ENCODE assay signal across 1 cellular context in genomic region chr11:108666373-108666772, GRCh38.
TF ChIP-seq lines count a peak whose summit lies in the region.

No MANE protein-coding gene starts in this region.

TF ChIP-seq in K562, 482 proteins besides CTCF, POLR2A, EP300 and RAD21 (continued from another document):
- TF ChIP-seq, protein P1, sequence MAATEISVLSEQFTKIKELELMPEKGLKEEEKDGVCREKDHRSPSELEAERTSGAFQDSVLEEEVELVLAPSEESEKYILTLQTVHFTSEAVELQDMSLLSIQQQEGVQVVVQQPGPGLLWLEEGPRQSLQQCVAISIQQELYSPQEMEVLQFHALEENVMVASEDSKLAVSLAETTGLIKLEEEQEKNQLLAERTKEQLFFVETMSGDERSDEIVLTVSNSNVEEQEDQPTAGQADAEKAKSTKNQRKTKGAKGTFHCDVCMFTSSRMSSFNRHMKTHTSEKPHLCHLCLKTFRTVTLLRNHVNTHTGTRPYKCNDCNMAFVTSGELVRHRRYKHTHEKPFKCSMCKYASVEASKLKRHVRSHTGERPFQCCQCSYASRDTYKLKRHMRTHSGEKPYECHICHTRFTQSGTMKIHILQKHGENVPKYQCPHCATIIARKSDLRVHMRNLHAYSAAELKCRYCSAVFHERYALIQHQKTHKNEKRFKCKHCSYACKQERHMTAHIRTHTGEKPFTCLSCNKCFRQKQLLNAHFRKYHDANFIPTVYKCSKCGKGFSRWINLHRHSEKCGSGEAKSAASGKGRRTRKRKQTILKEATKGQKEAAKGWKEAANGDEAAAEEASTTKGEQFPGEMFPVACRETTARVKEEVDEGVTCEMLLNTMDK (IDR thresholded peaks at IDR 0.05; ENCODE audit: borderline replicate concordance, insufficient read depth, low read depth, low read length, poor library complexity, severe bottlenecking): peak; percentile 26
- TF ChIP-seq SMARCC2 (IDR thresholded peaks at IDR 0.05; ENCODE audit: low read depth) (no peak), TEAD1 (CRISPR knock-in tag; IDR thresholded peaks at IDR 0.05) (0 out of 4 replicates have a peak, but pooled peaks of 1 of the 2 experiments have one; percentile 15), ZC3H4 (CRISPR knock-in tag; IDR thresholded peaks at IDR 0.05; ENCODE audit: borderline replicate concordance) (no peak), NFATC3 (IDR thresholded peaks at IDR 0.05) (no peak), MCM2 (IDR thresholded peaks at IDR 0.05; ENCODE audit: low read depth) (no peak), NR4A1 (CRISPR knock-in tag; IDR thresholded peaks at IDR 0.05) (no peak), NR4A1 (tag; IDR thresholded peaks at IDR 0.05) (no peak), PHF21A (IDR thresholded peaks at IDR 0.05; ENCODE audit: borderline replicate concordance, low read depth) (0 out of 2 replicates have a peak, but pooled peaks have one; percentile 73), ZNF766 (CRISPR knock-in tag; conservative IDR thresholded peaks at IDR 0.05) (no peak), TGIF2 (CRISPR knock-in tag; IDR thresholded peaks at IDR 0.05) (no peak), TEAD4 (IDR thresholded peaks at IDR 0.05; ENCODE audit: low read length) (no peak), TEAD4 (CRISPR knock-in tag; IDR thresholded peaks at IDR 0.05; ENCODE audit: borderline replicate concordance) (no peak), SETDB1 (IDR thresholded peaks at IDR 0.05; ENCODE audit: low read length) (no peak), ZNF408 (CRISPR knock-in tag; IDR thresholded peaks at IDR 0.05; ENCODE audit: low read depth) (no peak), MBD2 (IDR thresholded peaks at IDR 0.05; ENCODE audit: borderline replicate concordance, low read depth) (no peak), NR2F6 (CRISPR knock-in tag; IDR thresholded peaks at IDR 0.05) (no peak), MAX (CRISPR knock-in tag; IDR thresholded peaks at IDR 0.05) (no peak), TAF1 (IDR thresholded peaks at IDR 0.05; ENCODE audit: control insufficient read depth, extremely low read depth, insufficient read depth, low read length, severe bottlenecking) (no peak), ZC3H8 (IDR thresholded peaks at IDR 0.05) (no peak), MTA1 (IDR thresholded peaks at IDR 0.05; ENCODE audit: borderline replicate concordance) (no peak), ZNF311 (CRISPR knock-in tag; IDR thresholded peaks at IDR 0.05) (no peak), RAD51 (IDR thresholded peaks at IDR 0.05; ENCODE audit: borderline replicate concordance, low read depth) (no peak), ZNF41 (CRISPR knock-in tag; conservative IDR thresholded peaks at IDR 0.05) (no peak), ZNF785 (CRISPR knock-in tag; IDR thresholded peaks at IDR 0.05) (no peak), PPARD (CRISPR knock-in tag; IDR thresholded peaks at IDR 0.05) (no peak), ZNF644 (tag; IDR thresholded peaks at IDR 0.05; ENCODE audit: low read depth) (no peak), RCOR1 (IDR thresholded peaks at IDR 0.05; ENCODE audit: borderline replicate concordance in 1 of 2, low read depth in 2 of 2, low read length in 2 of 2) (peak in 1 of 2 experiments; percentile 29; a peak in 2 of 4 replicates), KAT8 (IDR thresholded peaks at IDR 0.05; ENCODE audit: low read depth) (no peak), HDAC6 (IDR thresholded peaks at IDR 0.05; ENCODE audit: low read depth, low read length) (no peak), CREM (IDR thresholded peaks at IDR 0.05; ENCODE audit: low read depth) (no peak), KDM1A (IDR thresholded peaks at IDR 0.05) (peak; percentile 53 to 68; a peak in 3 of 4 replicates), ZNF277 (CRISPR knock-in tag; IDR thresholded peaks at IDR 0.05; ENCODE audit: borderline replicate concordance) (no peak), ZNF695 (CRISPR knock-in tag; IDR thresholded peaks at IDR 0.05) (no peak), SP1 (CRISPR knock-in tag; IDR thresholded peaks at IDR 0.05) (0 out of 2 replicates have a peak, but pooled peaks have one; percentile 16), RBM25 (IDR thresholded peaks at IDR 0.05; ENCODE audit: low read depth, low read length, severe bottlenecking) (peak; percentile 48), BACH1 (tag; IDR thresholded peaks at IDR 0.05) (no peak), GABPB1 (CRISPR knock-in tag; IDR thresholded peaks at IDR 0.05) (0 out of 2 replicates have a peak, but pooled peaks have one; percentile 26), DDX20 (tag; IDR thresholded peaks at IDR 0.05; ENCODE audit: low read depth) (no peak), ZFP36 (IDR thresholded peaks at IDR 0.05; ENCODE audit: low read depth, low read length, partially characterized antibody) (no peak), ZNF444 (CRISPR knock-in tag; IDR thresholded peaks at IDR 0.05) (no peak), ZNF699 (CRISPR knock-in tag; IDR thresholded peaks at IDR 0.05; ENCODE audit: insufficient replicate concordance) (no peak), BHLHE40 (IDR thresholded peaks at IDR 0.05; ENCODE audit: low read length) (no peak), TAF7 (tag; IDR thresholded peaks at IDR 0.05) (no peak), RFX7 (CRISPR knock-in tag; IDR thresholded peaks at IDR 0.05) (no peak), SREBF2 (CRISPR knock-in tag; IDR thresholded peaks at IDR 0.05) (no peak), ARID4B (CRISPR knock-in tag; IDR thresholded peaks at IDR 0.05) (no peak), ZNF778 (CRISPR knock-in tag; IDR thresholded peaks at IDR 0.05) (no peak)
- TF ChIP-seq, protein P2, sequence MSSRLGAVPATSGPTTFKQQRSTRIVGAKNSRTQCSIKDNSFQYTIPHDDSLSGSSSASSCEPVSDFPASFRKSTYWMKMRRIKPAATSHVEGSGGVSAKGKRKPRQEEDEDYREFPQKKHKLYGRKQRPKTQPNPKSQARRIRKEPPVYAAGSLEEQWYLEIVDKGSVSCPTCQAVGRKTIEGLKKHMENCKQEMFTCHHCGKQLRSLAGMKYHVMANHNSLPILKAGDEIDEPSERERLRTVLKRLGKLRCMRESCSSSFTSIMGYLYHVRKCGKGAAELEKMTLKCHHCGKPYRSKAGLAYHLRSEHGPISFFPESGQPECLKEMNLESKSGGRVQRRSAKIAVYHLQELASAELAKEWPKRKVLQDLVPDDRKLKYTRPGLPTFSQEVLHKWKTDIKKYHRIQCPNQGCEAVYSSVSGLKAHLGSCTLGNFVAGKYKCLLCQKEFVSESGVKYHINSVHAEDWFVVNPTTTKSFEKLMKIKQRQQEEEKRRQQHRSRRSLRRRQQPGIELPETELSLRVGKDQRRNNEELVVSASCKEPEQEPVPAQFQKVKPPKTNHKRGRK (tag; IDR thresholded peaks at IDR 0.05): no peak
- TF ChIP-seq, protein P3, sequence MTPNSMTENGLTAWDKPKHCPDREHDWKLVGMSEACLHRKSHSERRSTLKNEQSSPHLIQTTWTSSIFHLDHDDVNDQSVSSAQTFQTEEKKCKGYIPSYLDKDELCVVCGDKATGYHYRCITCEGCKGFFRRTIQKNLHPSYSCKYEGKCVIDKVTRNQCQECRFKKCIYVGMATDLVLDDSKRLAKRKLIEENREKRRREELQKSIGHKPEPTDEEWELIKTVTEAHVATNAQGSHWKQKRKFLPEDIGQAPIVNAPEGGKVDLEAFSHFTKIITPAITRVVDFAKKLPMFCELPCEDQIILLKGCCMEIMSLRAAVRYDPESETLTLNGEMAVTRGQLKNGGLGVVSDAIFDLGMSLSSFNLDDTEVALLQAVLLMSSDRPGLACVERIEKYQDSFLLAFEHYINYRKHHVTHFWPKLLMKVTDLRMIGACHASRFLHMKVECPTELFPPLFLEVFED (CRISPR knock-in tag; conservative IDR thresholded peaks at IDR 0.05): no peak
- TF ChIP-seq, protein P4, sequence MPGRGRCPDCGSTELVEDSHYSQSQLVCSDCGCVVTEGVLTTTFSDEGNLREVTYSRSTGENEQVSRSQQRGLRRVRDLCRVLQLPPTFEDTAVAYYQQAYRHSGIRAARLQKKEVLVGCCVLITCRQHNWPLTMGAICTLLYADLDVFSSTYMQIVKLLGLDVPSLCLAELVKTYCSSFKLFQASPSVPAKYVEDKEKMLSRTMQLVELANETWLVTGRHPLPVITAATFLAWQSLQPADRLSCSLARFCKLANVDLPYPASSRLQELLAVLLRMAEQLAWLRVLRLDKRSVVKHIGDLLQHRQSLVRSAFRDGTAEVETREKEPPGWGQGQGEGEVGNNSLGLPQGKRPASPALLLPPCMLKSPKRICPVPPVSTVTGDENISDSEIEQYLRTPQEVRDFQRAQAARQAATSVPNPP (IDR thresholded peaks at IDR 0.05; ENCODE audit: borderline replicate concordance, insufficient read depth, insufficient read length): no peak
- TF ChIP-seq, protein P5, sequence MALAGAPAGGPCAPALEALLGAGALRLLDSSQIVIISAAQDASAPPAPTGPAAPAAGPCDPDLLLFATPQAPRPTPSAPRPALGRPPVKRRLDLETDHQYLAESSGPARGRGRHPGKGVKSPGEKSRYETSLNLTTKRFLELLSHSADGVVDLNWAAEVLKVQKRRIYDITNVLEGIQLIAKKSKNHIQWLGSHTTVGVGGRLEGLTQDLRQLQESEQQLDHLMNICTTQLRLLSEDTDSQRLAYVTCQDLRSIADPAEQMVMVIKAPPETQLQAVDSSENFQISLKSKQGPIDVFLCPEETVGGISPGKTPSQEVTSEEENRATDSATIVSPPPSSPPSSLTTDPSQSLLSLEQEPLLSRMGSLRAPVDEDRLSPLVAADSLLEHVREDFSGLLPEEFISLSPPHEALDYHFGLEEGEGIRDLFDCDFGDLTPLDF (CRISPR knock-in tag; IDR thresholded peaks at IDR 0.05): no peak
- TF ChIP-seq, protein P6, sequence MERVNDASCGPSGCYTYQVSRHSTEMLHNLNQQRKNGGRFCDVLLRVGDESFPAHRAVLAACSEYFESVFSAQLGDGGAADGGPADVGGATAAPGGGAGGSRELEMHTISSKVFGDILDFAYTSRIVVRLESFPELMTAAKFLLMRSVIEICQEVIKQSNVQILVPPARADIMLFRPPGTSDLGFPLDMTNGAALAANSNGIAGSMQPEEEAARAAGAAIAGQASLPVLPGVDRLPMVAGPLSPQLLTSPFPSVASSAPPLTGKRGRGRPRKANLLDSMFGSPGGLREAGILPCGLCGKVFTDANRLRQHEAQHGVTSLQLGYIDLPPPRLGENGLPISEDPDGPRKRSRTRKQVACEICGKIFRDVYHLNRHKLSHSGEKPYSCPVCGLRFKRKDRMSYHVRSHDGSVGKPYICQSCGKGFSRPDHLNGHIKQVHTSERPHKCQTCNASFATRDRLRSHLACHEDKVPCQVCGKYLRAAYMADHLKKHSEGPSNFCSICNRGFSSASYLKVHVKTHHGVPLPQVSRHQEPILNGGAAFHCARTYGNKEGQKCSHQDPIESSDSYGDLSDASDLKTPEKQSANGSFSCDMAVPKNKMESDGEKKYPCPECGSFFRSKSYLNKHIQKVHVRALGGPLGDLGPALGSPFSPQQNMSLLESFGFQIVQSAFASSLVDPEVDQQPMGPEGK (CRISPR knock-in tag; IDR thresholded peaks at IDR 0.05; ENCODE audit: borderline replicate concordance): no peak
